ENCODE assay signal across 16 cellular contexts in genomic region chr3:14278265-14278798, GRCh38.
"Had no signal": no experiment of that assay in that cellular context is flagged by ENCODE, and none has a peak within 500 bp of the region (broad histone marks: within the 10 kb centered on the region; RNA-seq: fewer than 3 reads in every experiment).

No MANE protein-coding gene starts in this region.

- H3K4me1 Mint-ChIP-seq: activated B cell treated with CpG ODN at 0.5 μM for 24 hours; activated CD4-positive, alpha-beta T cell treated with anti-CD3 and anti-CD28 coated beads, Interleukin-2, amount 10 ng/mL, durations not matched to agents 7 days and 5 days; activated naive CD4-positive, alpha-beta T cell treated with anti-CD3 and anti-CD28 coated beads, Interleukin-2, amount 10 ng/mL, durations not matched to agents 7 days and 5 days; activated T-helper 17 cell treated with anti-CD3 and anti-CD28 coated beads, Interleukin-2, amount 50 U/mL, for 72 hours had no signal

- H3K27ac ChIP-seq: adrenal gland, colonic mucosa, foreskin keratinocyte, left lung, ovary, upper lobe of right lung had no signal

- H3K36me3 ChIP-seq: adrenal gland, colonic mucosa, left lung, ovary, upper lobe of right lung had no signal

- H3K27me3 Mint-ChIP-seq: activated CD4-positive, alpha-beta T cell treated with anti-CD3 and anti-CD28 coated beads, Interleukin-2, amount 10 ng/mL, durations not matched to agents 7 days and 5 days had no signal

- DNase-seq: activated B cell treated with CpG ODN at 0.5 μM for 24 hours; activated CD4-positive, alpha-beta T cell treated with anti-CD3 and anti-CD28 coated beads, Interleukin-2, amount 10 ng/mL, durations not matched to agents 7 days and 5 days; activated naive CD4-positive, alpha-beta T cell treated with anti-CD3 and anti-CD28 coated beads, Interleukin-2, amount 10 ng/mL, durations not matched to agents 7 days and 5 days; activated T-cell treated with anti-CD3 and anti-CD28 coated beads for 4 hours; adrenal gland; caudate nucleus; colonic mucosa; foreskin keratinocyte; head of caudate nucleus; left lung; stimulated activated CD4-positive, alpha-beta T cell treated with anti-CD3 and anti-CD28 coated beads, Interleukin-2, amount 100 ng/mL, for 48 hours; stimulated activated naive CD4-positive, alpha-beta T cell treated with Interleukin-2 at 50 U/mL for 16 hours; upper lobe of right lung had no signal

- H3K27me3 ChIP-seq: adrenal gland, colonic mucosa, ovary, upper lobe of right lung had no signal

- H3K4me3 ChIP-seq: adrenal gland, colonic mucosa, left lung, ovary, upper lobe of right lung had no signal

- H3K27ac Mint-ChIP-seq: activated B cell treated with CpG ODN at 0.5 μM for 24 hours; activated CD4-positive, alpha-beta T cell treated with anti-CD3 and anti-CD28 coated beads, Interleukin-2, amount 10 ng/mL, durations not matched to agents 7 days and 5 days; activated naive CD4-positive, alpha-beta T cell treated with anti-CD3 and anti-CD28 coated beads, Interleukin-2, amount 10 ng/mL, durations not matched to agents 7 days and 5 days; activated T-helper 17 cell treated with anti-CD3 and anti-CD28 coated beads, Interleukin-2, amount 50 U/mL, for 72 hours; nephron had no signal

- H3K36me3 Mint-ChIP-seq: activated naive CD4-positive, alpha-beta T cell treated with anti-CD3 and anti-CD28 coated beads, Interleukin-2, amount 10 ng/mL, durations not matched to agents 7 days and 5 days had no signal

- H3K9me3 Mint-ChIP-seq: activated B cell treated with CpG ODN at 0.5 μM for 24 hours; activated CD4-positive, alpha-beta T cell treated with anti-CD3 and anti-CD28 coated beads, Interleukin-2, amount 10 ng/mL, durations not matched to agents 7 days and 5 days; activated naive CD4-positive, alpha-beta T cell treated with anti-CD3 and anti-CD28 coated beads, Interleukin-2, amount 10 ng/mL, durations not matched to agents 7 days and 5 days; activated T-helper 17 cell treated with anti-CD3 and anti-CD28 coated beads, Interleukin-2, amount 50 U/mL, for 72 hours; nephron had no signal

- H3K9me3 ChIP-seq: adrenal gland, colonic mucosa, left lung, ovary, upper lobe of right lung had no signal

- H3K4me1 ChIP-seq: adrenal gland, colonic mucosa, left lung, upper lobe of right lung had no signal

- H3K4me3 Mint-ChIP-seq: activated B cell treated with CpG ODN at 0.5 μM for 24 hours; activated CD4-positive, alpha-beta T cell treated with anti-CD3 and anti-CD28 coated beads, Interleukin-2, amount 10 ng/mL, durations not matched to agents 7 days and 5 days; activated naive CD4-positive, alpha-beta T cell treated with anti-CD3 and anti-CD28 coated beads, Interleukin-2, amount 10 ng/mL, durations not matched to agents 7 days and 5 days; activated T-helper 17 cell treated with anti-CD3 and anti-CD28 coated beads, Interleukin-2, amount 50 U/mL, for 72 hours; nephron had no signal

- ATAC-seq: activated T-helper 17 cell treated with anti-CD3 and anti-CD28 coated beads, Interleukin-2, amount 50 U/mL, for 72 hours; foreskin keratinocyte; left lung; upper lobe of right lung had no signal
